8 cellular contexts compared by ENCODE assay signal in the genomic region with DNA sequence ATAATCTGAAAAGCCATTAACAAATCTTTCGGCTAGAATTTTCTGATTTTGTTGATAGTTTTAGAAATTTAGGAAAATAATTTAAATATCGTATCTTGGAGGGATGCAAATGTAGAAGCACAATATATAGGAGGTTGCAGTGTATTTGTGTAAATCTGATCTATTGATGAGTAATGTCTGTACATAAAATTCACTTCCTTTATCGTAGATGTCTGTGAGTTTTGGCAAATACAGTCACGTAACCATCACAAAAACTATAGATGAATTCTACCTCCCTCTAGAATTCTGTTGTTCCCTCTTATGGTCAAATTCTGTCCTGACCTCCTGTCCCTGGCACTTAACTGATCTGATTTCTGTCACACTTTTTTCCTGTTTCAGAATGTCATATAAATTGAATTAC.
"Had no signal": no experiment of that assay in that cellular context is flagged by ENCODE, and none has a peak within 500 bp of the region (broad histone marks: within the 10 kb centered on the region; RNA-seq: fewer than 3 reads in every experiment).

No MANE protein-coding gene starts in this region.

- ATAC-seq: GM23338, HepG2 had no signal

- FAIRE-seq: H1, H54, HepG2 had no signal

- H3K4me3 ChIP-seq: GM23338 had no signal

- H3K27me3 Mint-ChIP-seq: IgD-negative memory B cell had no signal

- DNase-seq: H9, HCEC 1CT, KBM-7 had no signal

- H3K27ac Mint-ChIP-seq: GM23338, H9 had no signal

- H3K4me3 Mint-ChIP-seq: GM23338, H9 had no signal

- H3K9me3 Mint-ChIP-seq: GM23338, H9 had no signal
